In genomic region chr14:98822917-98823316, GRCh38 we compare ENCODE assay signal across 22 cellular contexts.
"Had no signal": no experiment of that assay in that cellular context is flagged by ENCODE, and none has a peak within 500 bp of the region (broad histone marks: within the 10 kb centered on the region; RNA-seq: fewer than 3 reads in every experiment).

No MANE protein-coding gene starts in this region.

- H3K27ac Mint-ChIP-seq: dendritic cell treated with granulocyte-macrophage colony-stimulating factor and Interleukin-4, amounts not matched to agents 40 ng/mL and 50 ng/mL, for 4 days; effector memory CD8-positive, alpha-beta T cell; mesothelial cell of epicardium; natural killer cell treated with Interleukin-12 subunit alpha and Interleukin-12 subunit beta and Interleukin-15 and Interleukin-18, amount 100 ng/mL, for 72 hours; neural progenitor cell had no signal

- H3K27me3 Mint-ChIP-seq: effector memory CD8-positive, alpha-beta T cell had no signal

- H3K9me3 ChIP-seq: esophagus muscularis mucosa, gastrocnemius medialis, heart right ventricle, ovary, right atrium auricular region had no signal

- H3K4me3 ChIP-seq: esophagus muscularis mucosa, gastrocnemius medialis, heart right ventricle, neural progenitor cell, ovary, right atrium auricular region had no signal

- H3K36me3 ChIP-seq: esophagus muscularis mucosa, gastrocnemius medialis, heart right ventricle, neural progenitor cell, ovary, right atrium auricular region had no signal

- H3K36me3 Mint-ChIP-seq: mesothelial cell of epicardium; natural killer cell treated with Interleukin-12 subunit alpha and Interleukin-12 subunit beta and Interleukin-15 and Interleukin-18, amount 100 ng/mL, for 72 hours; neural progenitor cell; type B pancreatic cell had no signal

- H3K27me3 ChIP-seq: esophagus muscularis mucosa, neural progenitor cell, ovary, right atrium auricular region had no signal

- FAIRE-seq: islet of Langerhans, small intestine, urothelium cell line had no signal

- ATAC-seq: effector memory CD8-positive, alpha-beta T cell; gastrocnemius medialis; heart right ventricle; natural killer cell treated with Interleukin-12 subunit alpha and Interleukin-12 subunit beta and Interleukin-15 and Interleukin-18, amount 100 ng/mL, for 72 hours had no signal

- H3K27ac ChIP-seq: epithelial cell of prostate, esophagus muscularis mucosa, gastrocnemius medialis, heart right ventricle, neural progenitor cell, ovary, right atrium auricular region had no signal

- DNase-seq: effector memory CD8-positive, alpha-beta T cell; gastrocnemius medialis; heart right ventricle; hypothalamus; kidney glomerular epithelial cell; mammary epithelial cell; nucleus accumbens; ovary; small intestine; stimulated activated CD4-positive, alpha-beta T cell treated with anti-CD3 and anti-CD28 coated beads, Interleukin-12 subunit alpha, Interleukin-12 subunit beta, amount 100 ng/mL, for 4 hours; stimulated activated CD4-positive, alpha-beta T cell treated with anti-CD3 and anti-CD28 coated beads, Interleukin-2, amount 100 ng/mL, for 48 hours; stimulated activated naive CD4-positive, alpha-beta T cell treated with Interleukin-2 at 50 U/mL for 16 hours had no signal

- H3K4me3 Mint-ChIP-seq: dendritic cell treated with granulocyte-macrophage colony-stimulating factor and Interleukin-4, amounts not matched to agents 40 ng/mL and 50 ng/mL, for 4 days; effector memory CD8-positive, alpha-beta T cell; mesothelial cell of epicardium; natural killer cell treated with Interleukin-12 subunit alpha and Interleukin-12 subunit beta and Interleukin-15 and Interleukin-18, amount 100 ng/mL, for 72 hours; neural progenitor cell; type B pancreatic cell had no signal

- H3K4me1 ChIP-seq: esophagus muscularis mucosa, gastrocnemius medialis, heart right ventricle, right atrium auricular region had no signal

- H3K9me3 Mint-ChIP-seq: dendritic cell treated with granulocyte-macrophage colony-stimulating factor and Interleukin-4, amounts not matched to agents 40 ng/mL and 50 ng/mL, for 4 days; effector memory CD8-positive, alpha-beta T cell; mesothelial cell of epicardium; natural killer cell treated with Interleukin-12 subunit alpha and Interleukin-12 subunit beta and Interleukin-15 and Interleukin-18, amount 100 ng/mL, for 72 hours; neural progenitor cell had no signal
